ENCODE assay signal across 13 cellular contexts in genomic region chr18:67766930-67767329, GRCh38.
DNase-seq lines count a peak whose midpoint lies in the region; ATAC-seq, FAIRE-seq and TF ChIP-seq lines count a peak whose summit lies in the region.
"Had no signal": no experiment of that assay in that cellular context is flagged by ENCODE, and none has a peak within 500 bp of the region (broad histone marks: within the 10 kb centered on the region; RNA-seq: fewer than 3 reads in every experiment).

No MANE protein-coding gene starts in this region.

- no peak for FAIRE-seq in small intestine (lab: Jason Lieb, UNC)

- H3K36me3 ChIP-seq in small intestine (ENCODE audit: control insufficient read depth in 2 of 2, insufficient read depth in 2 of 2, low read length in 2 of 2) = no peaks in the 10 kb centered on the region
- H3K36me3 ChIP-seq: heart left ventricle, thyroid gland had no signal

- no peak overlapping the region for H3K27ac ChIP-seq in small intestine (ENCODE audit: low read depth in 1 of 2, low read length in 1 of 2)
- H3K27ac ChIP-seq: heart left ventricle, thyroid gland had no signal

- DNase-seq in astrocyte of the cerebellum (ENCODE audit: low read depth) (peak; percentile 13), renal cortical epithelial cell (ENCODE audit: low read depth) (peak; percentile 85), small intestine (no peak)
- no peak for DNase-seq in activated naive CD4-positive, alpha-beta T cell (lab: John Stamatoyannopoulos, UW)
- DNase-seq: activated CD4-positive, alpha-beta T cell treated with anti-CD3 and anti-CD28 coated beads for 48 hours; aorta; heart left ventricle; natural killer cell; stimulated activated CD4-positive, alpha-beta T cell treated with anti-CD3 and anti-CD28 coated beads, Interleukin-2, amount 100 ng/mL, for 24 hours; thyroid gland had no signal

- TF ChIP-seq CTCF in astrocyte of the cerebellum (IDR thresholded peaks at IDR 0.05; ENCODE audit: low read depth, low read length, missing control alignments) = no peak

- H3K4me3 ChIP-seq in astrocyte of the cerebellum (ENCODE audit: low read depth, low read length) = no peak overlapping the region
- H3K4me3 ChIP-seq in small intestine (ENCODE audit: low read depth in 1 of 2, low read length in 2 of 2) = no peak overlapping the region
- H3K4me3 ChIP-seq: heart left ventricle, thyroid gland had no signal

- H3K9me3 ChIP-seq in small intestine (ENCODE audit: control insufficient read depth, low read depth) = no peaks in the 10 kb centered on the region
- H3K9me3 ChIP-seq: heart left ventricle, thyroid gland had no signal

- in situ Hi-C loops in astrocyte of the cerebellum (cut with HindIII; ENCODE audit: low sequenced_read_pairs) = no loop called here

- H3K27me3 ChIP-seq in small intestine (ENCODE audit: control insufficient read depth in 2 of 2, insufficient read depth in 2 of 2, low read length in 2 of 2) = no peaks in the 10 kb centered on the region
- H3K27me3 ChIP-seq: heart left ventricle, thyroid gland had no signal

- peak; percentile 71 for ATAC-seq in GM18870 (IDR thresholded peaks at IDR 0.05; ENCODE audit: unreplicated experiment)
- peak; percentile 56 for ATAC-seq in HG03175 (IDR thresholded peaks at IDR 0.05; ENCODE audit: unreplicated experiment)
- ATAC-seq in GM21528 (IDR thresholded peaks at IDR 0.05; ENCODE audit: low FRiP score, unreplicated experiment) = no peak
- ATAC-seq: heart left ventricle, natural killer cell had no signal

- no peaks in the 10 kb centered on the region for H3K4me1 ChIP-seq in small intestine (ENCODE audit: control insufficient read depth in 2 of 2, insufficient read depth in 1 of 2, low read depth in 1 of 2, low read length in 1 of 2)
- H3K4me1 ChIP-seq: heart left ventricle, thyroid gland had no signal

Comparison
In these comparisons a context has a peak if more than half of its experiments do, and no peak if none do; other contexts are left out.
1. DNase-seq: peak in astrocyte of the cerebellum (single experiment) and renal cortical epithelial cell (single experiment); none in activated naive CD4-positive, alpha-beta T cell (0 of 4) and small intestine (single experiment).